17 cellular contexts compared by ENCODE assay signal in genomic region chr10:123782549-123782948, GRCh38.
DNase-seq lines count a peak whose midpoint lies in the region; ATAC-seq and TF ChIP-seq lines count a peak whose summit lies in the region.
"Had no signal": no experiment of that assay in that cellular context is flagged by ENCODE, and none has a peak within 500 bp of the region (broad histone marks: within the 10 kb centered on the region; RNA-seq: fewer than 3 reads in every experiment).

No MANE protein-coding gene starts in this region.

- H3K4me1 ChIP-seq in right atrium auricular region (no peaks in the 10 kb centered on the region), trophoblast cell (ENCODE audit: control insufficient read depth in 1 of 2, insufficient read depth in 2 of 2, low read length in 2 of 2) (peaks cover 15 to 17% of the 10 kb centered on the region in 2 experiments), hepatocyte (ENCODE audit: insufficient read depth) (no peaks in the 10 kb centered on the region)
- no peaks in the 10 kb centered on the region for H3K4me1 ChIP-seq in CD8-positive, alpha-beta memory T cell (ENCODE audit: insufficient read depth, low read length)
- H3K4me1 ChIP-seq: Peyer's patch, SJSA1 had no signal

- no peak overlapping the region for H4K12ac ChIP-seq in trophoblast cell (ENCODE audit: low read depth, low read length)

- peaks cover 6 to 37% of the 10 kb centered on the region in 2 donors for H3K27me3 Mint-ChIP-seq in CD8-positive, alpha-beta memory T cell

- H3K27ac ChIP-seq in right atrium auricular region (no peak overlapping the region), epithelial cell of prostate (peak overlapping the region; percentile 70), trophoblast cell (ENCODE audit: low read depth, low read length) (peak overlapping the region; percentile 45), hepatocyte (no peak overlapping the region)
- H3K27ac ChIP-seq in CD8-positive, alpha-beta memory T cell (ENCODE audit: low read depth, low read length): no peak overlapping the region
- H3K27ac ChIP-seq: C4-2B, Peyer's patch, SJSA1 had no signal

- no peaks in the 10 kb centered on the region for H3K27me3 ChIP-seq in right atrium auricular region
- H3K27me3 ChIP-seq in trophoblast cell (ENCODE audit: insufficient read depth, low read length): no peaks in the 10 kb centered on the region
- H3K27me3 ChIP-seq in CD8-positive, alpha-beta memory T cell (ENCODE audit: insufficient read depth, low read length, poor library complexity, severe bottlenecking): peaks cover 4% of the 10 kb centered on the region
- H3K27me3 ChIP-seq in hepatocyte: peaks cover 5% of the 10 kb centered on the region
- H3K27me3 ChIP-seq: Peyer's patch, SJSA1 had no signal

- H2AFZ ChIP-seq in trophoblast cell (ENCODE audit: insufficient read depth, low read length, poor library complexity) (no peak overlapping the region), hepatocyte (no peak overlapping the region)

- no peaks in the 10 kb centered on the region for H3K9me2 ChIP-seq in hepatocyte (replicated peaks; ENCODE audit: insufficient read depth)

- no peaks in the 10 kb centered on the region for H4K20me1 ChIP-seq in hepatocyte (ENCODE audit: insufficient read depth, poor library complexity, severe bottlenecking)

- H3K79me2 ChIP-seq in trophoblast cell (ENCODE audit: control insufficient read depth, insufficient read depth, low read length, poor library complexity) (no peaks in the 10 kb centered on the region), hepatocyte (no peaks in the 10 kb centered on the region)

- no peaks in the 10 kb centered on the region for H3K36me3 ChIP-seq in right atrium auricular region
- no peaks in the 10 kb centered on the region for H3K36me3 ChIP-seq in trophoblast cell (ENCODE audit: control insufficient read depth in 1 of 2, insufficient read depth in 2 of 2, low read length in 2 of 2)
- H3K36me3 ChIP-seq in CD8-positive, alpha-beta memory T cell (ENCODE audit: insufficient read depth, low read length): no peaks in the 10 kb centered on the region
- H3K36me3 ChIP-seq in hepatocyte (replicated peaks; ENCODE audit: insufficient read depth, low read depth): no peaks in the 10 kb centered on the region
- H3K36me3 ChIP-seq: Peyer's patch, SJSA1 had no signal

- no peak overlapping the region for H3K4ac ChIP-seq in trophoblast cell (ENCODE audit: low read depth, low read length)

- H3K4me2 ChIP-seq in trophoblast cell (ENCODE audit: low read length) (no peak overlapping the region), hepatocyte (no peak overlapping the region)

- no peak overlapping the region for H2BK120ac ChIP-seq in trophoblast cell (ENCODE audit: insufficient read depth, low read length, poor library complexity)

- no peak overlapping the region for H2BK12ac ChIP-seq in trophoblast cell (ENCODE audit: low read length)

- intact Hi-C loops in Right ventricle myocardium superior (cut with DNase I): no loop called here

- H3K18ac ChIP-seq in trophoblast cell (ENCODE audit: low read length): no peak overlapping the region

- peaks cover 2% of the 10 kb centered on the region for H3K79me1 ChIP-seq in trophoblast cell (ENCODE audit: low read length)

- WGBS in trophoblast cell (ENCODE audit: extremely low coverage, insufficient coverage, insufficient read length): no CpG with 5 or more reads among the region's 5 CpGs
- WGBS in hepatocyte (ENCODE audit: low lambda C conversion rate, missing lambda C conversion rate): 77% methylated on average over 5 of the region's 5 CpGs

- TF ChIP-seq CTCF in right atrium auricular region (IDR thresholded peaks at IDR 0.05) (no peak), hepatocyte (IDR thresholded peaks at IDR 0.05; ENCODE audit: poor library complexity) (no peak)

- CTCF ChIA-PET in CD8-positive, alpha-beta memory T cell (lab: Charles Lee): no interaction called here

- DNase-seq in right atrium auricular region (ENCODE audit: low spot score) (peak; percentile 34), Right ventricle myocardium superior (no peak), epithelial cell of prostate (ENCODE audit: low read depth, low spot score) (no peak), trophoblast cell (peak; percentile 35 to 56), SW 1271 (lab: John Stamatoyannopoulos, UW) (no peak), hepatocyte (ENCODE audit: low spot score) (no peak)
- DNase-seq in CD8-positive, alpha-beta memory T cell: no peak
- DNase-seq: GF-D8, Karpas-422, NCI-H1694 treated with DMSO at 0.1 percent for 48 hours, NCI-H2081 treated with DMSO at 0.1 percent for 48 hours, NCI-H2171 treated with DMSO at 0.1 percent for 48 hours, NCI-H524 treated with DMSO at 0.1 percent for 48 hours, Peyer's patch had no signal

- H3K4me1 Mint-ChIP-seq in CD8-positive, alpha-beta memory T cell: no peaks in the 10 kb centered on the region
- H3K4me1 Mint-ChIP-seq: IgD-negative memory B cell had no signal

- H3K36me3 Mint-ChIP-seq in CD8-positive, alpha-beta memory T cell: no peaks in the 10 kb centered on the region
- H3K36me3 Mint-ChIP-seq: IgD-negative memory B cell had no signal

- H3K9me3 ChIP-seq in right atrium auricular region: no peaks in the 10 kb centered on the region
- peaks cover 2% of the 10 kb centered on the region for H3K9me3 ChIP-seq in trophoblast cell (ENCODE audit: insufficient read depth, low read depth, low read length)
- H3K9me3 ChIP-seq in CD8-positive, alpha-beta memory T cell (ENCODE audit: low read length): no peaks in the 10 kb centered on the region
- no peaks in the 10 kb centered on the region for H3K9me3 ChIP-seq in hepatocyte (ENCODE audit: low read depth)
- H3K9me3 ChIP-seq: Peyer's patch, SJSA1 had no signal

- H3K27ac Mint-ChIP-seq in CD8-positive, alpha-beta memory T cell: no peak overlapping the region
- H3K27ac Mint-ChIP-seq: IgD-negative memory B cell had no signal

- no peak overlapping the region for H3K23ac ChIP-seq in trophoblast cell (ENCODE audit: low read length)

- no peak overlapping the region for H3K4me3 ChIP-seq in right atrium auricular region
- no peak overlapping the region for H3K4me3 ChIP-seq in trophoblast cell (ENCODE audit: low read depth, low read length)
- no peak overlapping the region for H3K4me3 ChIP-seq in CD8-positive, alpha-beta memory T cell (ENCODE audit: low read length)
- no peak overlapping the region for H3K4me3 ChIP-seq in hepatocyte
- H3K4me3 ChIP-seq: Peyer's patch, SJSA1 had no signal

- no peak for ATAC-seq in Right ventricle myocardium superior (ENCODE audit: poor library complexity)

- no peak overlapping the region for H2BK5ac ChIP-seq in trophoblast cell (ENCODE audit: low read depth, low read length, poor library complexity)

- POLR2A ChIA-PET in CD8-positive, alpha-beta memory T cell (lab: Charles Lee): no interaction called here

- H3K4me3 Mint-ChIP-seq in CD8-positive, alpha-beta memory T cell: no peak overlapping the region
- H3K4me3 Mint-ChIP-seq: IgD-negative memory B cell had no signal

- H3K9ac ChIP-seq in trophoblast cell (ENCODE audit: low read length): no peak overlapping the region

- H4K91ac ChIP-seq in trophoblast cell (ENCODE audit: low read depth, low read length): no peak overlapping the region

- no peak overlapping the region for H2AK5ac ChIP-seq in trophoblast cell (ENCODE audit: low read length)

- no peak overlapping the region for H3K14ac ChIP-seq in trophoblast cell (ENCODE audit: low read length)

- no peak overlapping the region for H4K8ac ChIP-seq in trophoblast cell (ENCODE audit: low read depth, low read length)

- peaks cover 0 to 4% (median 2%) of the 10 kb centered on the region in 5 donors for H3K9me3 Mint-ChIP-seq in CD8-positive, alpha-beta memory T cell
- H3K9me3 Mint-ChIP-seq: IgD-negative memory B cell had no signal

Comparison
In these comparisons a context has a peak if more than half of its experiments do, and no peak if none do; other contexts are left out.
1. DNase-seq: peak in right atrium auricular region (single experiment) and trophoblast cell (2 of 2); none in Right ventricle myocardium superior (single experiment), epithelial cell of prostate (single experiment), CD8-positive, alpha-beta memory T cell (0 of 5), SW 1271 (0 of 2) and hepatocyte (single experiment).
2. H3K27ac ChIP-seq: peak in epithelial cell of prostate (single experiment) and trophoblast cell (single experiment); none in right atrium auricular region (0 of 2), CD8-positive, alpha-beta memory T cell (single experiment) and hepatocyte (single experiment).